ENCODE assay signal across 12 cellular contexts in the genomic region with DNA sequence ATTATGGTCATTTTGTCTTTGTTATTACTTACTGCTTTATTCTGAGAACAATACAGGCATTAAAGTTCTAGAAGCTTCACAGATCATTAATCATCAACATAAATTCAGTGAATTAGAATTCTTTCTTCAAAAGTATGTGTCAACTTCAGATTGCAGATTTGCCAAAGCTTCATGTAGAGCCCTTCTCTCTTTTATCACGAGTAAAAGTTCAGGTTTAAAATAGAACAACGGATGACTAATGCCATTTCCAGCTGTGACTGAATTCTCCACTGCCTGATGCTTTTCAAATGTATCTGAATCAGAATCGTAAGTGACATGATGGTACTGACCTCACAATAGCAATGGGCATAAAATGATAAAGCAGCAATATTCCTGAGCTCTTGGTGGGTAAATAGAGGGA.
DNase-seq lines count a peak whose midpoint lies in the region; ATAC-seq, FAIRE-seq and TF ChIP-seq lines count a peak whose summit lies in the region.
"Had no signal": no experiment of that assay in that cellular context is flagged by ENCODE, and none has a peak within 500 bp of the region (broad histone marks: within the 10 kb centered on the region; RNA-seq: fewer than 3 reads in every experiment).

No MANE protein-coding gene starts in this region.

- peak; percentile 20 for DNase-seq in AG08396 (ENCODE audit: low spot score)
- peak; percentile 31 for DNase-seq in HFFc6
- peak; percentile 4 for DNase-seq in amniotic stem cell (lab: John Stamatoyannopoulos, UW)
- no peak for DNase-seq in left ventricle myocardium superior
- no peak for DNase-seq in HEK293T (ENCODE audit: extremely low spot score)
- DNase-seq in GM19239 (ENCODE audit: insufficient read length, low spot score): no peak
- DNase-seq: activated CD4-positive, alpha-beta T cell treated with anti-CD3 and anti-CD28 coated beads, Interleukin-2, amount 50 U/mL, for 1 hour; C1 segment of cervical spinal cord; cortex of kidney; NCI-H1436 had no signal

- peaks cover 15% of the 10 kb centered on the region for H3K4me1 Mint-ChIP-seq in HFFc6 (ENCODE audit: low read depth)

- POLR2A ChIA-PET in HEK293T (lab: Yijun Ruan, JAX): no interaction called here

- peak; percentile 68 for ATAC-seq in left ventricle myocardium superior
- ATAC-seq in HG03378 (IDR thresholded peaks at IDR 0.05; ENCODE audit: unreplicated experiment): no peak
- ATAC-seq in GM18907 (IDR thresholded peaks at IDR 0.05; ENCODE audit: unreplicated experiment): no peak

- H3K4me3 Mint-ChIP-seq in HFFc6: no peak overlapping the region

- intact Hi-C loops in left ventricle myocardium superior (cut with micrococcal nuclease): no loop called here

- no peaks in the 10 kb centered on the region for H3K9me3 Mint-ChIP-seq in HFFc6

- no peak overlapping the region for H3K27ac Mint-ChIP-seq in HFFc6

- H3K27me3 Mint-ChIP-seq in HFFc6 (ENCODE audit: insufficient read depth): no peaks in the 10 kb centered on the region

- no peak for FAIRE-seq in GM19239 (lab: Jason Lieb, UNC)

- H3K36me3 Mint-ChIP-seq in HFFc6 (ENCODE audit: low read depth): no peaks in the 10 kb centered on the region

- CTCF ChIA-PET in HEK293T (lab: Yijun Ruan, JAX): no interaction called here

- no peak for TF ChIP-seq CTCF in HFFc6 (IDR thresholded peaks at IDR 0.05)

TF ChIP-seq in HEK293T, 16 proteins besides CTCF, POLR2A, EP300 and RAD21:
- TF ChIP-seq FOXA1 (IDR thresholded peaks at IDR 0.05) (no peak), SUZ12 (IDR thresholded peaks at IDR 0.05) (no peak), ELF4 (IDR thresholded peaks at IDR 0.05) (no peak)

Comparison
In these comparisons a context has a peak if more than half of its experiments do, and no peak if none do; other contexts are left out.
1. DNase-seq: peak in AG08396 (single experiment), HFFc6 (single experiment) and amniotic stem cell (single experiment); none in left ventricle myocardium superior (single experiment), HEK293T (single experiment) and GM19239 (single experiment).